Comparison of ENCODE assay signal across 19 cellular contexts in genomic region chr14:99265571-99265970, GRCh38. TPM values are rescaled to one million over a fixed set of nuclear protein-coding genes. Genes with fewer than 3 reads are reported as not detected.
DNase-seq lines count a peak whose midpoint lies in the region; ATAC-seq and TF ChIP-seq lines count a peak whose summit lies in the region.
"Had no signal": no experiment of that assay in that cellular context is flagged by ENCODE, and none has a peak within 500 bp of the region (broad histone marks: within the 10 kb centered on the region; RNA-seq: fewer than 3 reads in every experiment).

No MANE protein-coding gene starts in this region.

- no peak for DNase-seq in activated T-cell treated with anti-CD3 and anti-CD28 coated beads, Interleukin-2, amount 50 U/mL, for 24 hours
- no peak for DNase-seq in activated T-cell treated with anti-CD3 and anti-CD28 coated beads, Interleukin-2, amount 50 U/mL, for 48 hours
- DNase-seq in activated CD4-positive, alpha-beta memory T cell treated with anti-CD3 and anti-CD28 coated beads, Interleukin-2, amount 10 ng/mL, durations not matched to agents 7 days and 5 days: peak; percentile 42
- DNase-seq in hepatocyte (ENCODE audit: low spot score) (no peak), suprapubic skin (ENCODE audit: low spot score in 2 of 2) (no peak), Calu3 (no peak), NCI-H2171 treated with DMSO at 0.1 percent for 48 hours (lab: John Stamatoyannopoulos, UW) (no peak)
- DNase-seq: ACHN, amniotic stem cell, GDM1, mesenchymal stem cell, NCI-H226, occipital lobe, SHP77 treated with DMSO at 0.1 percent for 48 hours, substantia nigra, T1000 had no signal

- H3K27ac ChIP-seq in hepatocyte: no peak overlapping the region
- H3K27ac ChIP-seq in suprapubic skin: peak overlapping the region; percentile 91
- H3K27ac ChIP-seq: epithelial cell of prostate had no signal

- TF ChIP-seq POLR2A in suprapubic skin (IDR thresholded peaks at IDR 0.05): no peak

- TF ChIP-seq EP300 in suprapubic skin (IDR thresholded peaks at IDR 0.05): no peak

- H3K9me3 ChIP-seq in hepatocyte (ENCODE audit: low read depth) (no peaks in the 10 kb centered on the region), suprapubic skin (no peaks in the 10 kb centered on the region)

- peak overlapping the region; percentile 99 for H3K4me3 Mint-ChIP-seq in activated T-cell treated with anti-CD3 and anti-CD28 coated beads, Interleukin-2, amount 50 U/mL, for 24 hours
- H3K4me3 Mint-ChIP-seq in activated CD4-positive, alpha-beta memory T cell treated with anti-CD3 and anti-CD28 coated beads, Interleukin-2, amount 10 ng/mL, durations not matched to agents 7 days and 5 days: peak overlapping the region; percentile 99
- no peak overlapping the region for H3K4me3 Mint-ChIP-seq in Calu3 (ENCODE audit: low read depth, unreplicated experiment)

- 73% methylated on average over 10 of the region's 10 CpGs for WGBS in hepatocyte (ENCODE audit: low lambda C conversion rate, missing lambda C conversion rate)
- 42% methylated on average over 10 of the region's 10 CpGs for WGBS in suprapubic skin

- no peaks in the 10 kb centered on the region for H4K20me1 ChIP-seq in hepatocyte (ENCODE audit: insufficient read depth, poor library complexity, severe bottlenecking)

- H3K36me3 Mint-ChIP-seq in activated T-cell treated with anti-CD3 and anti-CD28 coated beads, Interleukin-2, amount 50 U/mL, for 24 hours (ENCODE audit: low read depth): peaks cover 88% of the 10 kb centered on the region
- peaks cover 86% of the 10 kb centered on the region for H3K36me3 Mint-ChIP-seq in activated CD4-positive, alpha-beta memory T cell treated with anti-CD3 and anti-CD28 coated beads, Interleukin-2, amount 10 ng/mL, durations not matched to agents 7 days and 5 days (ENCODE audit: low read depth)
- no peaks in the 10 kb centered on the region for H3K36me3 Mint-ChIP-seq in Calu3 (ENCODE audit: insufficient read depth, unreplicated experiment)

- no peak overlapping the region for H3K4me3 ChIP-seq in hepatocyte
- H3K4me3 ChIP-seq in suprapubic skin: peak overlapping the region; percentile 39
- H3K4me3 ChIP-seq: K562 had no signal

- H3K4me1 Mint-ChIP-seq in activated T-cell treated with anti-CD3 and anti-CD28 coated beads, Interleukin-2, amount 50 U/mL, for 24 hours (ENCODE audit: low read depth): peaks cover 74% of the 10 kb centered on the region
- H3K4me1 Mint-ChIP-seq in activated CD4-positive, alpha-beta memory T cell treated with anti-CD3 and anti-CD28 coated beads, Interleukin-2, amount 10 ng/mL, durations not matched to agents 7 days and 5 days: peaks cover 66% of the 10 kb centered on the region
- H3K4me1 Mint-ChIP-seq in Calu3 (ENCODE audit: low read depth, unreplicated experiment): peaks cover 22% of the 10 kb centered on the region

- BruUV-seq in Calu3 (replicated peaks; lab: Mats Ljungman, UMichigan): no TSS peak

- H3K4me2 ChIP-seq in hepatocyte: peak overlapping the region; percentile 81

- CTCF ChIA-PET in activated CD4-positive, alpha-beta memory T cell treated with anti-CD3 and anti-CD28 coated beads, Interleukin-2, amount 10 ng/mL, durations not matched to agents 7 days and 5 days (lab: Charles Lee): interaction anchor here (0.8 to 11.1 kb wide), 13 partner anchors 9 to 1288 kb away, joined by 3 to 214 read pairs (median 6); no protein-coding TSS in a partner anchor
- CTCF ChIA-PET in Calu3 (lab: Charles Lee): interaction anchor here (0.5 to 0.6 kb wide), 2 partner anchors 86 to 118 kb away, joined by 3 to 4 read pairs; no protein-coding TSS in a partner anchor

- H3K9me3 Mint-ChIP-seq in activated T-cell treated with anti-CD3 and anti-CD28 coated beads, Interleukin-2, amount 50 U/mL, for 24 hours: no peaks in the 10 kb centered on the region
- no peaks in the 10 kb centered on the region for H3K9me3 Mint-ChIP-seq in activated CD4-positive, alpha-beta memory T cell treated with anti-CD3 and anti-CD28 coated beads, Interleukin-2, amount 10 ng/mL, durations not matched to agents 7 days and 5 days
- no peaks in the 10 kb centered on the region for H3K9me3 Mint-ChIP-seq in Calu3 (ENCODE audit: low read depth, unreplicated experiment)

- no peak for ATAC-seq in GM21825 (IDR thresholded peaks at IDR 0.05; ENCODE audit: unreplicated experiment)
- ATAC-seq: K562 had no signal

- no peaks in the 10 kb centered on the region for H3K9me2 ChIP-seq in hepatocyte (replicated peaks; ENCODE audit: insufficient read depth)

- H3K27me3 ChIP-seq in hepatocyte (peaks cover 20% of the 10 kb centered on the region), suprapubic skin (peaks cover 30% of the 10 kb centered on the region)

- H3K27ac Mint-ChIP-seq in activated T-cell treated with anti-CD3 and anti-CD28 coated beads, Interleukin-2, amount 50 U/mL, for 24 hours: peak overlapping the region; percentile 100
- peak overlapping the region; percentile 100 for H3K27ac Mint-ChIP-seq in activated CD4-positive, alpha-beta memory T cell treated with anti-CD3 and anti-CD28 coated beads, Interleukin-2, amount 10 ng/mL, durations not matched to agents 7 days and 5 days
- no peak overlapping the region for H3K27ac Mint-ChIP-seq in Calu3 (ENCODE audit: unreplicated experiment)

- peaks cover 47% of the 10 kb centered on the region for H3K79me2 ChIP-seq in hepatocyte

- no peak for TF ChIP-seq CTCF in hepatocyte (IDR thresholded peaks at IDR 0.05; ENCODE audit: poor library complexity)
- TF ChIP-seq CTCF in suprapubic skin (IDR thresholded peaks at IDR 0.05): no peak
- no peak for TF ChIP-seq CTCF in Calu3 (IDR thresholded peaks at IDR 0.05; ENCODE audit: unreplicated experiment)

- intact Hi-C loops in Calu3 (cut with micrococcal nuclease; ENCODE audit: unreplicated experiment): loop anchor here (5.0 to 10.0 kb wide), 4 partner anchors 203 to 1288 kb away; no protein-coding TSS in a partner anchor

- POLR2A ChIA-PET in activated CD4-positive, alpha-beta memory T cell treated with anti-CD3 and anti-CD28 coated beads, Interleukin-2, amount 10 ng/mL, durations not matched to agents 7 days and 5 days (lab: Charles Lee): interaction anchor here (0.6 to 24.6 kb wide), 17 partner anchors 9 to 1662 kb away, joined by 3 to 1689 read pairs (median 5); no protein-coding TSS in a partner anchor

- no peaks in the 10 kb centered on the region for H3K27me3 Mint-ChIP-seq in activated T-cell treated with anti-CD3 and anti-CD28 coated beads, Interleukin-2, amount 50 U/mL, for 24 hours
- H3K27me3 Mint-ChIP-seq in activated CD4-positive, alpha-beta memory T cell treated with anti-CD3 and anti-CD28 coated beads, Interleukin-2, amount 10 ng/mL, durations not matched to agents 7 days and 5 days: no peaks in the 10 kb centered on the region
- peaks cover 77% of the 10 kb centered on the region for H3K27me3 Mint-ChIP-seq in Calu3 (ENCODE audit: unreplicated experiment)

- H3K4me1 ChIP-seq in hepatocyte (ENCODE audit: insufficient read depth) (no peaks in the 10 kb centered on the region), suprapubic skin (peaks cover 77% of the 10 kb centered on the region)

- H2AFZ ChIP-seq in hepatocyte: no peak overlapping the region

- no peaks in the 10 kb centered on the region for H3K36me3 ChIP-seq in hepatocyte (replicated peaks; ENCODE audit: insufficient read depth, low read depth)
- no peaks in the 10 kb centered on the region for H3K36me3 ChIP-seq in suprapubic skin

RNA-seq across cellular contexts. Expression of gene BCL11B, which starts 6.4 kb away (rescaled TPM):
- total RNA-seq in activated CD4-positive, alpha-beta memory T cell treated with anti-CD3 and anti-CD28 coated beads, Interleukin-2, amount 10 ng/mL, durations not matched to agents 7 days and 5 days: 10 to 100 TPM; 81.7 to 82.0 TPM
- total RNA-seq in hepatocyte (1.8 and 3.2 TPM in 2 replicates), suprapubic skin (10 to 100 TPM; 35.9 to 53.8 (median 47.5) TPM), Calu3 (2022) (0.24 and 0.59 TPM in 2 replicates)
- 0.28 and 0.50 TPM in 2 replicates for polyA plus RNA-seq in hepatocyte
- polyA plus RNA-seq: K562 had no signal
